ENCODE assay signal across 11 cellular contexts in genomic region chr12:82524020-82524419, GRCh38.
DNase-seq lines count a peak whose midpoint lies in the region; ATAC-seq and TF ChIP-seq lines count a peak whose summit lies in the region.
"Had no signal": no experiment of that assay in that cellular context is flagged by ENCODE, and none has a peak within 500 bp of the region (broad histone marks: within the 10 kb centered on the region; RNA-seq: fewer than 3 reads in every experiment).

No MANE protein-coding gene starts in this region.

- H3K4me1 Mint-ChIP-seq in activated T-cell treated with anti-CD3 and anti-CD28 coated beads, Interleukin-2, amount 50 U/mL, for 24 hours (ENCODE audit: low read depth) = no peaks in the 10 kb centered on the region
- H3K4me1 Mint-ChIP-seq: activated naive CD8-positive, alpha-beta T cell treated with anti-CD3 and anti-CD28 coated beads for 36 hours had no signal

- H3K36me3 Mint-ChIP-seq in activated T-cell treated with anti-CD3 and anti-CD28 coated beads, Interleukin-2, amount 50 U/mL, for 24 hours (ENCODE audit: low read depth) = no peaks in the 10 kb centered on the region
- H3K36me3 Mint-ChIP-seq: activated naive CD8-positive, alpha-beta T cell treated with anti-CD3 and anti-CD28 coated beads for 36 hours had no signal

- TF ChIP-seq CTCF in left lung (IDR thresholded peaks at IDR 0.05) = no peak
- TF ChIP-seq CTCF in ascending aorta (IDR thresholded peaks at IDR 0.05) = no peak

- no peak overlapping the region for H3K27ac Mint-ChIP-seq in activated T-cell treated with anti-CD3 and anti-CD28 coated beads, Interleukin-2, amount 50 U/mL, for 24 hours
- H3K27ac Mint-ChIP-seq: activated naive CD8-positive, alpha-beta T cell treated with anti-CD3 and anti-CD28 coated beads for 36 hours; dendritic cell treated with granulocyte-macrophage colony-stimulating factor and Interleukin-4, amounts not matched to agents 40 ng/mL and 50 ng/mL, for 4 days had no signal

- H3K27ac ChIP-seq in left lung (no peak overlapping the region), ascending aorta (no peak overlapping the region)

- no peaks in the 10 kb centered on the region for H3K9me3 ChIP-seq in left lung
- H3K9me3 ChIP-seq in ascending aorta = no peaks in the 10 kb centered on the region

- H3K9me3 Mint-ChIP-seq in activated T-cell treated with anti-CD3 and anti-CD28 coated beads, Interleukin-2, amount 50 U/mL, for 24 hours = no peaks in the 10 kb centered on the region
- H3K9me3 Mint-ChIP-seq: activated naive CD8-positive, alpha-beta T cell treated with anti-CD3 and anti-CD28 coated beads for 36 hours; dendritic cell treated with granulocyte-macrophage colony-stimulating factor and Interleukin-4, amounts not matched to agents 40 ng/mL and 50 ng/mL, for 4 days had no signal

- no peaks in the 10 kb centered on the region for H3K27me3 Mint-ChIP-seq in activated T-cell treated with anti-CD3 and anti-CD28 coated beads, Interleukin-2, amount 50 U/mL, for 24 hours

- no peak overlapping the region for H3K4me3 Mint-ChIP-seq in activated T-cell treated with anti-CD3 and anti-CD28 coated beads, Interleukin-2, amount 50 U/mL, for 24 hours
- H3K4me3 Mint-ChIP-seq: activated naive CD8-positive, alpha-beta T cell treated with anti-CD3 and anti-CD28 coated beads for 36 hours; dendritic cell treated with granulocyte-macrophage colony-stimulating factor and Interleukin-4, amounts not matched to agents 40 ng/mL and 50 ng/mL, for 4 days had no signal

- DNase-seq in HuH-7 (ENCODE audit: low spot score) = peak; percentile 6
- DNase-seq in left lung = no peak
- DNase-seq in T1000 (lab: John Stamatoyannopoulos, UW) = no peak
- DNase-seq in D341Med (ENCODE audit: low spot score) = no peak
- DNase-seq in activated T-cell treated with anti-CD3 and anti-CD28 coated beads, Interleukin-2, amount 50 U/mL, for 24 hours = no peak
- no peak for DNase-seq in ascending aorta (ENCODE audit: low spot score in 2 of 2)
- DNase-seq: activated naive CD8-positive, alpha-beta T cell treated with anti-CD3 and anti-CD28 coated beads for 36 hours; NCI-H2227 treated with DMSO at 0.1 percent for 48 hours had no signal

- H3K4me1 ChIP-seq in left lung (no peaks in the 10 kb centered on the region), ascending aorta (no peaks in the 10 kb centered on the region)

- H3K36me3 ChIP-seq in left lung = no peaks in the 10 kb centered on the region
- no peaks in the 10 kb centered on the region for H3K36me3 ChIP-seq in ascending aorta

- ATAC-seq in GM18508 (IDR thresholded peaks at IDR 0.05; ENCODE audit: insufficient read depth, unreplicated experiment) = peak; percentile 82
- ATAC-seq in GM21737 (IDR thresholded peaks at IDR 0.05; ENCODE audit: unreplicated experiment) = peak; percentile 71
- peak; percentile 66 for ATAC-seq in left lung

- intact Hi-C loops in left lung (cut with DNase I) = loop anchor here in 1 of 2 donors (10.0 kb wide), 1 partner anchor 101 kb away; no protein-coding TSS in a partner anchor
- intact Hi-C loops in ascending aorta (cut with DNase I) = no loop called here

- H3K4me3 ChIP-seq in left lung (no peak overlapping the region), ascending aorta (no peak overlapping the region)

- H3K27me3 ChIP-seq in left lung = no peaks in the 10 kb centered on the region
- H3K27me3 ChIP-seq in ascending aorta = no peaks in the 10 kb centered on the region
